ENCODE assay signal across 20 cellular contexts in the genomic region with DNA sequence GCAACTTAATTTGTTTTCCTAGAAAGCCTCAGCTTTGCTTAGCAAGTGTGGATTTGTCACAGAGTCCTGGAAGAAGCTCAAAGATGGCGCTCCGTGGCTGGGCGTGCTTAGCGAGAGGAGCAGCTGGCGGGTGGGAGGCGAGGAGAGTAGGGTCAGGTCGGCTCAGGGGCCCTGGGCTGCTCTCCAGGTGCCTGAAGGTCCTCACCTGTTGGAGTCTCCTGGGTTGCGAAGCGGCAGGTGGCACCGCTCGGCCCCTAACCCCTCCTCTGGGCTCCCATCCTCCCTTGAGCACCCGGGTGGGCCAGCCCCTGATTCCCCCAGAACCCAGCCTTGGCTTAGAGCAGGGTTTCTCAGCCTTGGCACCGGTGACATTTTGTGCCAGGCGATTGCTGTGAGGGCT. TPM values are rescaled to one million over a fixed set of nuclear protein-coding genes. Genes with fewer than 3 reads are reported as not detected.
"Had no signal": no experiment of that assay in that cellular context is flagged by ENCODE, and none has a peak within 500 bp of the region (broad histone marks: within the 10 kb centered on the region; RNA-seq: fewer than 3 reads in every experiment).

No MANE protein-coding gene starts in this region.

- H3K4me3 ChIP-seq: breast epithelium, skin epidermis, tibial artery had no signal

- H3K27ac ChIP-seq: breast epithelium, skin epidermis, tibial artery had no signal

- DNase-seq: activated CD4-positive, alpha-beta memory T cell treated with anti-CD3 and anti-CD28 coated beads for 36 hours; activated CD4-positive, alpha-beta T cell treated with anti-CD3 and anti-CD28 coated beads for 36 hours; activated gamma-delta T cell; activated T-cell treated with anti-CD3 and anti-CD28 coated beads, Interleukin-2, amount 50 U/mL, for 1 hour; cerebellar nuclear complex; effector memory CD4-positive, alpha-beta T cell; midbrain; nephron progenitor cell; occipital lobe; stimulated activated naive CD8-positive, alpha-beta T cell treated with anti-CD3 and anti-CD28 coated beads, Interleukin-15, Interleukin-2, amounts not matched to agents 100 U/mL and 50 U/mL, for 24 hours; substantia nigra had no signal

- H3K9me3 ChIP-seq: breast epithelium, tibial artery had no signal

- H3K36me3 ChIP-seq: breast epithelium, tibial artery had no signal

- ATAC-seq: activated CD4-positive, alpha-beta T cell treated with anti-CD3 and anti-CD28 coated beads for 36 hours; left colon; stimulated activated naive CD8-positive, alpha-beta T cell treated with anti-CD3 and anti-CD28 coated beads, Interleukin-15, Interleukin-2, amounts not matched to agents 100 U/mL and 50 U/mL, for 24 hours; WTC11 had no signal

- H3K4me1 ChIP-seq: breast epithelium, tibial artery had no signal

RNA-seq across cellular contexts. Expression of gene LRTM2, which starts 25.1 kb away (rescaled TPM):
- total RNA-seq: activated CD4-positive, alpha-beta memory T cell treated with anti-CD3 and anti-CD28 coated beads for 36 hours; activated CD4-positive, alpha-beta T cell treated with anti-CD3 and anti-CD28 coated beads for 36 hours; astrocyte; breast epithelium; fibroblast of villous mesenchyme; left colon; lung microvascular endothelial cell; T-helper 2 cell treated with Interferon-gamma antibody and Interleukin-4, amounts not matched to agents 100 ng/mL and 5 ng/mL, for 36 hours had no signal
